ENCODE assay signal across 8 cellular contexts in the genomic region with DNA sequence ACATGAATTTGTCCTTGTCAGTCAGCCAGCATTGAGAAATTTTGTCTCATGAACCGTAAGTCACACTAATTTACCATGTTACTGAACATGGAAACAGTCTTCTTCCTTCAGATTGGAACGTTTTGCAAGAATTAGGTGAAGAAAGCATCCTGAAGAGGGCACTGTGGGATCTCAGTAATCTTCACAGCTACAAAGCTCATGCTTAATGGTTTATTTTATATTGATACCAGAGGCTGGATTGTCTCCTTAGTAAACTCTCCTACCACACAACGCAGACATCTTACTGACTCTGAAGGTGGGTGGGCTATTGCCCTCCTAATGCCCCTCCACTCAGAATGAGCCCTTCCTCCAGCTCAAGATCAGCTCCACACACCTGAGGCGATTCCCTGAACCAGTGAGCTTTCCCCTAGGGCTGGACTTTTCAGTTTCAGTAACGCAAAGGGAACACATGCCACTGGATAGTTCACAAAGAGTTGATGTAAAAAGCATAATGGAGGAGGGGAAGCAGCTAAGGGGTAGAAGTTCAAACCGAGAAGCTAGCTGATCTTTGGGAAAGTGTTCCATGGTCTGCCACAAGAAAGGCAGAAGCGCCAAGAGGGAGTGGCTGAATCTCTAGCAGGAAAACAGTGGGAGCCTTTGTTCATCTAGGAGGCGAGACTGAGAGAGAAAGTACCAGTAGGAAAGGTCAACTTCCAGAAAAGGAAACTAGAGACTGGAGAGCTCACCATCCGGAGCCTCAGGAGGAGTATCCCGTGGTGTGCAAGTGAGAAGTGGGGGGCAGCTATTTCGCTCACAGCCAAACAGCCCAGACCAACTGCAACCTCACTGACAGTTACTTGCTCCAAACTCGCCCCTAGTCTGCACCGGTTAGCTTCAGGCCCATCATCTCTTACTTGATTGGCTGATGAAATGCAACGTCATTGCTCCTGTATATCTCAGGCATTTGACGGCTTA. TPM values are rescaled to one million over a fixed set of nuclear protein-coding genes. Genes with fewer than 3 reads are reported as not detected.
A peak's percentile ranks its signal among the peaks of the same experiment; 100 is the strongest.
DNase-seq lines count a peak whose midpoint lies in the region; ATAC-seq, FAIRE-seq and TF ChIP-seq lines count a peak whose summit lies in the region.

A gene (minus strand): TSS at position 849 of the 954 bp plus-strand sequence. CDS start 7,425 bp downstream, outside the sequence.

- H3K27me3 Mint-ChIP-seq in activated T-helper 17 cell treated with anti-CD3 and anti-CD28 coated beads, Interleukin-2, amount 50 U/mL, for 72 hours, result no peaks in the 10 kb centered on the region

- no peaks in the 10 kb centered on the region for H3K79me2 ChIP-seq in neural cell (replicated peaks; ENCODE audit: insufficient read depth, low read length)

- peaks cover 11% of the 10 kb centered on the region for H3K4me1 Mint-ChIP-seq in activated T-helper 17 cell treated with anti-CD3 and anti-CD28 coated beads, Interleukin-2, amount 50 U/mL, for 72 hours

- no peaks in the 10 kb centered on the region for H3K9me3 ChIP-seq in neural cell (ENCODE audit: low read length)

- TF ChIP-seq POLR2A in GM12891 (IDR thresholded peaks at IDR 0.05; ENCODE audit: low read depth, low read length), result no peak

- no peak within 1 kb of the TSS for H2AFZ ChIP-seq in neural cell (ENCODE audit: low read depth, low read length)

- H3K9me2 ChIP-seq in neural cell (ENCODE audit: insufficient read depth, low read length), result no peaks in the 10 kb centered on the region

- peak; percentile 74 for TF ChIP-seq RAD21 in neural cell (conservative IDR thresholded peaks at IDR 0.05)

- H3F3A ChIP-seq in neural cell (ENCODE audit: insufficient read depth, low read length, poor library complexity, severe bottlenecking), result no peaks in the 10 kb centered on the region

- no peak within 1 kb of the TSS for H3K9ac ChIP-seq in neural cell (ENCODE audit: low read length)

- no peak within 1 kb of the TSS for H3K27ac Mint-ChIP-seq in activated T-helper 17 cell treated with anti-CD3 and anti-CD28 coated beads, Interleukin-2, amount 50 U/mL, for 72 hours

- H3K27me3 ChIP-seq in neural cell (ENCODE audit: insufficient read depth, low read depth, low read length), result no peaks in the 10 kb centered on the region

- peak within 1 kb of the TSS; percentile 57 for H3K4me3 Mint-ChIP-seq in activated T-helper 17 cell treated with anti-CD3 and anti-CD28 coated beads, Interleukin-2, amount 50 U/mL, for 72 hours

- H3K36me3 ChIP-seq in neural cell (ENCODE audit: insufficient read depth, low read length), result no peaks in the 10 kb centered on the region

- DNase-seq in AG09309 (ENCODE audit: low read depth), result peak; percentile 28
- DNase-seq in GM12891 (ENCODE audit: insufficient read length, low spot score), result no peak
- peak; percentile 50 for DNase-seq in NCI-H69 (lab: John Stamatoyannopoulos, UW)
- peak; percentile 51 to 80 for DNase-seq in foreskin fibroblast

- H3K4me3 ChIP-seq in AG09309 (ENCODE audit: control insufficient read depth, low read depth, low read length), result no peak within 1 kb of the TSS; the same call in 1 of the 2 replicates
- peak within 1 kb of the TSS; percentile 46 to 53 for H3K4me3 ChIP-seq in foreskin fibroblast (ENCODE audit: low read depth in 1 of 2, low read length in 2 of 2)
- H3K4me3 ChIP-seq in neural cell (ENCODE audit: low read length), result no peak within 1 kb of the TSS

- TF ChIP-seq CTCF in AG09309 (IDR thresholded peaks at IDR 0.05; ENCODE audit: control insufficient read depth, insufficient read depth, low read depth, low read length, missing control alignments) (peak; percentile 66), foreskin fibroblast (IDR thresholded peaks at IDR 0.05; ENCODE audit: low read depth, low read length) (peak; percentile 60), neural cell (IDR thresholded peaks at IDR 0.05; ENCODE audit: poor library complexity, severe bottlenecking) (peak; percentile 74)

- H3K4me2 ChIP-seq in neural cell (ENCODE audit: low read length), result no peak within 1 kb of the TSS

- no peak for TF ChIP-seq EP300 in neural cell (conservative IDR thresholded peaks at IDR 0.05; ENCODE audit: poor library complexity, severe bottlenecking)

- H3K9me3 Mint-ChIP-seq in activated T-helper 17 cell treated with anti-CD3 and anti-CD28 coated beads, Interleukin-2, amount 50 U/mL, for 72 hours, result no peaks in the 10 kb centered on the region

- H3K36me3 Mint-ChIP-seq in activated T-helper 17 cell treated with anti-CD3 and anti-CD28 coated beads, Interleukin-2, amount 50 U/mL, for 72 hours (ENCODE audit: low read depth), result no peaks in the 10 kb centered on the region

- H4K20me1 ChIP-seq in neural cell (ENCODE audit: insufficient read depth), result no peaks in the 10 kb centered on the region

- no peak within 1 kb of the TSS for H3K27ac ChIP-seq in neural cell (ENCODE audit: low read length)

- ATAC-seq in HG03342 (IDR thresholded peaks at IDR 0.05; ENCODE audit: unreplicated experiment), result peak; percentile 52
- ATAC-seq in activated T-helper 17 cell treated with anti-CD3 and anti-CD28 coated beads, Interleukin-2, amount 50 U/mL, for 72 hours (replicated peaks), result peak; percentile 66
- no peak for ATAC-seq in HG03520 (IDR thresholded peaks at IDR 0.05; ENCODE audit: unreplicated experiment)

- FAIRE-seq in GM12891 (lab: Jason Lieb, UNC), result peak; percentile 92

TF ChIP-seq in GM12891, 5 proteins besides CTCF, POLR2A, EP300 and RAD21:
- TF ChIP-seq SPI1 (IDR thresholded peaks at IDR 0.05; ENCODE audit: low read depth, low read length), result no peak
- TF ChIP-seq POLR2AphosphoS5 (IDR thresholded peaks at IDR 0.05; ENCODE audit: low read depth, low read length), result no peak
- TF ChIP-seq PAX5 (IDR thresholded peaks at IDR 0.05; ENCODE audit: insufficient read depth, low read length, severe bottlenecking), result no peak
- no peak for TF ChIP-seq POU2F2 (IDR thresholded peaks at IDR 0.05; ENCODE audit: low read depth, low read length)
- TF ChIP-seq TAF1 (IDR thresholded peaks at IDR 0.05; ENCODE audit: low read depth, low read length), result no peak

TF ChIP-seq in neural cell, 6 proteins besides CTCF, POLR2A, EP300 and RAD21:
- TF ChIP-seq MXI1 (conservative IDR thresholded peaks at IDR 0.05; ENCODE audit: poor library complexity, severe bottlenecking) (no peak), SMC3 (conservative IDR thresholded peaks at IDR 0.05; ENCODE audit: poor library complexity) (peak; percentile 67), POLR2AphosphoS5 (IDR thresholded peaks at IDR 0.05) (no peak), EZH2 (IDR thresholded peaks at IDR 0.05; ENCODE audit: borderline replicate concordance, insufficient read depth, low read length, poor library complexity, severe bottlenecking) (no peak), TAF1 (IDR thresholded peaks at IDR 0.05; ENCODE audit: low read depth) (no peak)
- TF ChIP-seq, protein P1, sequence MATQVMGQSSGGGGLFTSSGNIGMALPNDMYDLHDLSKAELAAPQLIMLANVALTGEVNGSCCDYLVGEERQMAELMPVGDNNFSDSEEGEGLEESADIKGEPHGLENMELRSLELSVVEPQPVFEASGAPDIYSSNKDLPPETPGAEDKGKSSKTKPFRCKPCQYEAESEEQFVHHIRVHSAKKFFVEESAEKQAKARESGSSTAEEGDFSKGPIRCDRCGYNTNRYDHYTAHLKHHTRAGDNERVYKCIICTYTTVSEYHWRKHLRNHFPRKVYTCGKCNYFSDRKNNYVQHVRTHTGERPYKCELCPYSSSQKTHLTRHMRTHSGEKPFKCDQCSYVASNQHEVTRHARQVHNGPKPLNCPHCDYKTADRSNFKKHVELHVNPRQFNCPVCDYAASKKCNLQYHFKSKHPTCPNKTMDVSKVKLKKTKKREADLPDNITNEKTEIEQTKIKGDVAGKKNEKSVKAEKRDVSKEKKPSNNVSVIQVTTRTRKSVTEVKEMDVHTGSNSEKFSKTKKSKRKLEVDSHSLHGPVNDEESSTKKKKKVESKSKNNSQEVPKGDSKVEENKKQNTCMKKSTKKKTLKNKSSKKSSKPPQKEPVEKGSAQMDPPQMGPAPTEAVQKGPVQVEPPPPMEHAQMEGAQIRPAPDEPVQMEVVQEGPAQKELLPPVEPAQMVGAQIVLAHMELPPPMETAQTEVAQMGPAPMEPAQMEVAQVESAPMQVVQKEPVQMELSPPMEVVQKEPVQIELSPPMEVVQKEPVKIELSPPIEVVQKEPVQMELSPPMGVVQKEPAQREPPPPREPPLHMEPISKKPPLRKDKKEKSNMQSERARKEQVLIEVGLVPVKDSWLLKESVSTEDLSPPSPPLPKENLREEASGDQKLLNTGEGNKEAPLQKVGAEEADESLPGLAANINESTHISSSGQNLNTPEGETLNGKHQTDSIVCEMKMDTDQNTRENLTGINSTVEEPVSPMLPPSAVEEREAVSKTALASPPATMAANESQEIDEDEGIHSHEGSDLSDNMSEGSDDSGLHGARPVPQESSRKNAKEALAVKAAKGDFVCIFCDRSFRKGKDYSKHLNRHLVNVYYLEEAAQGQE (IDR thresholded peaks at IDR 0.05; ENCODE audit: borderline replicate concordance), result no peak

RNA-seq across cellular contexts. Expression of the gene that starts here (rescaled TPM):
- 0.03 TPM for polyA plus RNA-seq in GM12891 (2012; ENCODE audit: low read depth, missing spikeins)
- not detected for total RNA-seq in activated T-helper 17 cell treated with anti-CD3 and anti-CD28 coated beads, Interleukin-2, amount 50 U/mL, for 72 hours
- not detected in 2 replicates for polyA plus RNA-seq in neural cell
- not detected in 2 replicates for polyA minus RNA-seq in neural cell

Comparison
In these comparisons a context has a peak if more than half of its experiments do, and no peak if none do; other contexts are left out.
1. Peak in ATAC-seq in activated T-helper 17 cell treated with anti-CD3 and anti-CD28 coated beads, Interleukin-2, amount 50 U/mL, for 72 hours; RNA of the gene not detected or under 1 TPM.
2. H3K4me3 ChIP-seq: peak in foreskin fibroblast (2 of 2); none in AG09309 (single experiment) and neural cell (single experiment).
3. Peak in every context shown above with its lines, with median percentiles within 50 percentile points of each other: CTCF ChIP-seq.